Comparison of ENCODE assay signal across 20 cellular contexts in genomic region chrX:30301977-30302376, GRCh38. TPM values are rescaled to one million over a fixed set of nuclear protein-coding genes. Genes with fewer than 3 reads are reported as not detected.
DNase-seq lines count a peak whose midpoint lies in the region; ATAC-seq, FAIRE-seq and TF ChIP-seq lines count a peak whose summit lies in the region.
"Had no signal": no experiment of that assay in that cellular context is flagged by ENCODE, and none has a peak within 500 bp of the region (broad histone marks: within the 10 kb centered on the region; RNA-seq: fewer than 3 reads in every experiment).

No MANE protein-coding gene starts in this region.

- H3K79me2 ChIP-seq in hepatocyte: no peaks in the 10 kb centered on the region

- ATAC-seq in A549: peak; percentile 40 to 65; a peak in 4 of 6 replicates
- ATAC-seq: mucosa of descending colon; stimulated activated memory B cell treated with anti-CD40 and anti-IgM and Interleukin-4, amounts not matched to agents 10 μg/mL and 1 μg/mL and 100 μg/mL, for 72 hours had no signal

- H3K4me2 ChIP-seq in A549: peak overlapping the region; percentile 76
- H3K4me2 ChIP-seq in hepatocyte: peak overlapping the region; percentile 18
- H3K4me2 ChIP-seq: PC-9 had no signal

- POLR2A ChIA-PET in A549 (lab: Yijun Ruan, JAX): no interaction called here

- no peak for TF ChIP-seq POLR2A in A549 (IDR thresholded peaks at IDR 0.05; ENCODE audit: low read length)

- 2% methylated on average over 5 of the region's 5 CpGs for WGBS in A549 (ENCODE audit: missing lambda C conversion rate)
- WGBS in hepatocyte (ENCODE audit: low lambda C conversion rate, missing lambda C conversion rate): 56% methylated on average over 5 of the region's 5 CpGs

- no peak for TF ChIP-seq RAD21 in A549 (conservative IDR thresholded peaks at IDR 0.05 in 1 of 2, IDR thresholded peaks at IDR 0.05 in 1 of 2)

- H3K36me3 ChIP-seq in hepatocyte (replicated peaks; ENCODE audit: insufficient read depth, low read depth): no peaks in the 10 kb centered on the region
- H3K36me3 ChIP-seq: BE2C had no signal

- H3K4me1 ChIP-seq in A549: peaks cover 56% of the 10 kb centered on the region
- H3K4me1 ChIP-seq in hepatocyte (ENCODE audit: insufficient read depth): no peaks in the 10 kb centered on the region
- H3K4me1 ChIP-seq: BE2C had no signal

- H3K27ac ChIP-seq in A549 (peak overlapping the region; percentile 84 to 88), VCaP (peak overlapping the region; percentile 68), hepatocyte (no peak overlapping the region)
- H3K27ac ChIP-seq: PC-9 had no signal

- TF ChIP-seq EP300 in A549 (IDR thresholded peaks at IDR 0.05): no peak

- H3K9me3 ChIP-seq in A549 (no peaks in the 10 kb centered on the region), hepatocyte (ENCODE audit: low read depth) (no peaks in the 10 kb centered on the region)
- H3K9me3 ChIP-seq: BE2C, mucosa of descending colon had no signal

- no peaks in the 10 kb centered on the region for H3K9me2 ChIP-seq in hepatocyte (replicated peaks; ENCODE audit: insufficient read depth)

- CTCF ChIA-PET in A549 (lab: Yijun Ruan, JAX): interaction anchor here (2.0 kb wide), 1 partner anchor 26 kb away, joined by 7 read pairs; no protein-coding TSS in a partner anchor

- H4K20me1 ChIP-seq in hepatocyte (ENCODE audit: insufficient read depth, poor library complexity, severe bottlenecking): no peaks in the 10 kb centered on the region

- FAIRE-seq in A549 (lab: Jason Lieb, UNC): no peak
- FAIRE-seq: GM19239 had no signal

- DNase-seq in A549 (ENCODE audit: low read depth in 1 of 2, low spot score in 1 of 2) (peak in 1 of 2 experiments; percentile 30), H4 (ENCODE audit: low spot score) (peak; percentile 17), hepatocyte (ENCODE audit: low spot score) (peak; percentile 10), anterior cingulate cortex (lab: John Stamatoyannopoulos, UW) (no peak), HuH-7.5 (ENCODE audit: low spot score) (no peak), NCI-H2171 treated with DMSO at 0.1 percent for 48 hours (lab: John Stamatoyannopoulos, UW) (no peak), cortex of kidney (lab: John Stamatoyannopoulos, UW) (no peak)
- DNase-seq: activated CD4-positive, alpha-beta T cell treated with anti-CD3 and anti-CD28 coated beads, Interleukin-2, amount 50 U/mL, for 48 hours; activated gamma-delta T cell; BE2C; DND-41; mucosa of descending colon; NCI-H2029 treated with DMSO at 0.1 percent for 48 hours had no signal

- H3K4me3 ChIP-seq in A549: no peak overlapping the region
- H3K4me3 ChIP-seq in hepatocyte: no peak overlapping the region
- H3K4me3 ChIP-seq: mucosa of descending colon, PC-9 had no signal

- TF ChIP-seq CTCF in A549 (IDR thresholded peaks at IDR 0.05) (no peak), VCaP (conservative IDR thresholded peaks at IDR 0.05) (no peak), hepatocyte (IDR thresholded peaks at IDR 0.05; ENCODE audit: poor library complexity) (no peak)

- no peaks in the 10 kb centered on the region for H3K27me3 ChIP-seq in hepatocyte
- H3K27me3 ChIP-seq: BE2C had no signal

- H2AFZ ChIP-seq in hepatocyte: no peak overlapping the region
- H2AFZ ChIP-seq: PC-9 had no signal

TF ChIP-seq in A549, 52 proteins besides CTCF, POLR2A, EP300 and RAD21 (continues in another document):
- no peak for TF ChIP-seq NR3C1 (IDR thresholded peaks at IDR 0.05)
- TF ChIP-seq PHF8 (IDR thresholded peaks at IDR 0.05; ENCODE audit: borderline replicate concordance, low read depth): no peak
- no peak for TF ChIP-seq RNF2 (IDR thresholded peaks at IDR 0.05; ENCODE audit: borderline replicate concordance, low read depth)
- TF ChIP-seq MAX (IDR thresholded peaks at IDR 0.05): no peak
- no peak for TF ChIP-seq E2F6 (IDR thresholded peaks at IDR 0.05; ENCODE audit: borderline replicate concordance, low read depth)
- no peak for TF ChIP-seq GATA3 (IDR thresholded peaks at IDR 0.05; ENCODE audit: borderline replicate concordance)
- no peak for TF ChIP-seq PBX3 (IDR thresholded peaks at IDR 0.05)
- no peak for TF ChIP-seq FOSB (CRISPR knock-in tag; IDR thresholded peaks at IDR 0.05)
- TF ChIP-seq HEYL (CRISPR knock-in tag; IDR thresholded peaks at IDR 0.05): no peak
- TF ChIP-seq REST (IDR thresholded peaks at IDR 0.05): no peak
- no peak for TF ChIP-seq NFE2L2 (conservative IDR thresholded peaks at IDR 0.05; ENCODE audit: low read length)
- TF ChIP-seq HES2 (IDR thresholded peaks at IDR 0.05): no peak
- TF ChIP-seq HMGXB4 (CRISPR knock-in tag; IDR thresholded peaks at IDR 0.05; ENCODE audit: borderline replicate concordance): no peak

RNA-seq across cellular contexts. Expression of gene NR0B1, which starts 7.2 kb away (rescaled TPM):
- polyA plus RNA-seq in A549 (2011; rRNA removed): 26.6 and 30.0 TPM in 2 replicates
- 59.8 and 85.9 TPM in 2 replicates for polyA plus RNA-seq in A549 (2012; cell fraction: cytosol; rRNA removed)
- polyA plus RNA-seq in A549 (2012; cell fraction: nucleus; rRNA removed): 62.5 and 105 TPM in 2 replicates
- 17.9 to 21.1 TPM (median 19.5 TPM) in 3 replicates for polyA plus RNA-seq in A549 (2017; fragmentation: RNase III; extraction: RNeasy Plus Mini Kit Qiagen cat#74134 plus additional on column Dnase treatment)
- polyA minus RNA-seq in A549 (2011; rRNA and poly(A)+ RNA removed): 16.8 and 16.9 TPM in 2 replicates
- total RNA-seq in H4 (2014; rRNA removed; shearing (Covaris generic)): not detected in 2 replicates
- 0.20 and 0.63 TPM in 2 replicates for total RNA-seq in hepatocyte
- 0.23 and 0.46 TPM in 2 replicates for polyA plus RNA-seq in hepatocyte
- total RNA-seq: mucosa of descending colon; posterior vena cava; T-helper 2 cell treated with Interferon-gamma antibody and Interleukin-4, amounts not matched to agents 100 ng/mL and 5 ng/mL, for 36 hours had no signal

RNA-seq across cellular contexts. Expression of gene MAGEB1, which starts 55.0 kb away (rescaled TPM):
- polyA plus RNA-seq in A549 (2011; rRNA removed) (not detected in 2 replicates), A549 (2017; fragmentation: RNase III; extraction: RNeasy Plus Mini Kit Qiagen cat#74134 plus additional on column Dnase treatment) (not detected in 3 replicates), hepatocyte (not detected in 2 replicates)
- not detected in 2 replicates for polyA plus RNA-seq in A549 (2012; cell fraction: cytosol; rRNA removed)
- not detected in 2 replicates for polyA plus RNA-seq in A549 (2012; cell fraction: nucleus; rRNA removed)
- not detected in 2 replicates for polyA minus RNA-seq in A549 (2011; rRNA and poly(A)+ RNA removed)
- total RNA-seq in H4 (2014; rRNA removed; shearing (Covaris generic)): not detected in 2 replicates
- not detected in 2 replicates for total RNA-seq in hepatocyte
- total RNA-seq: mucosa of descending colon; PC-9; posterior vena cava; T-helper 2 cell treated with Interferon-gamma antibody and Interleukin-4, amounts not matched to agents 100 ng/mL and 5 ng/mL, for 36 hours had no signal
- polyA plus RNA-seq: esophagus had no signal

Comparison
In these comparisons a context has a peak if more than half of its experiments do, and no peak if none do; other contexts are left out.
1. DNase-seq: peak in H4 (single experiment) and hepatocyte (single experiment); none in anterior cingulate cortex (0 of 58), HuH-7.5 (single experiment), NCI-H2171 treated with DMSO at 0.1 percent for 48 hours (single experiment) and cortex of kidney (single experiment).